Comparison of ENCODE assay signal across 1 cellular context in the genomic region with DNA sequence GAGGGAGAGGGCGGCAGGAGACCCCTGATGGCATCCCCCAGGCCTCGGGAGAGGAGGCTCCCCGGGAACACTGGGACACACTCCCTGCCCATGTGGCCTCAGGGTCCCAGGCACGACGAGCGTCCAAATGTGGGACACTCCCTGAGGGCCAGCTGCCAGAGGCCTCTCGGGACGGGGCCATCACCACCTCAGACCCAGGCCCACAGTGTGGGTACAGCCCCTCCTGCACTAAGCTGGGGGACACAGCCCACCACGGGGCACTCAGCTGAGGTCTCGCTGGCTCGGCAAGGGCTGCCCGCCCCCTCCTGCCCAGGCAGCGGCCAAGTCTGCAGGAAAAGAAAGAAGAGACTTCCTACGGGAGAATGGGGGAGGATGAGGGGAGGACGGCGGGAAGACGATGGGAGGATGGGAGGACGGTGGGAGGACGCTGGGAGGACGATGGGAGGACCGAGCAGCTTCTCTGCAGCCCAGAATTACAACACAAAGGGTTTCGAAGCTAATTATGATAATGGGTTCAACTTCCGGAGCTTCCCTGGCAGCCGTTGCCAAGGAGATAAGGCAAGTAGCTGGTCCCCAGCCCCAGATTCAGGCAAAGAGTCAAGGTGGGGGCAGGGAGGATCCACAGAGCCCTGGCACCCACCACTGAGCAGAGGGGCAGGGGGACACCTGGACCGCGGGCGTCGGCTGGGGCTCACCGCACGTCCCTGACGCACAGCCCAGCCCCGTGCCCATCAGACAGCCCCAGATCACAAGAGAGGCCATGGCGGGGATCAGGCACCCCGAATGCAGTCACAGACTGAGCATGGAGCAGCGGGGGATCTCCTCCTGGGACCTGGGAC.
TF ChIP-seq lines count a peak whose summit lies in the region.

No MANE protein-coding gene starts in this region.

TF ChIP-seq in K562, 482 proteins besides CTCF, POLR2A, EP300 and RAD21 (continued from another document):
- no peak for TF ChIP-seq BRCA1 (IDR thresholded peaks at IDR 0.05)
- TF ChIP-seq BRCA1 (CRISPR knock-in tag; IDR thresholded peaks at IDR 0.05) = no peak
- TF ChIP-seq, protein P1, sequence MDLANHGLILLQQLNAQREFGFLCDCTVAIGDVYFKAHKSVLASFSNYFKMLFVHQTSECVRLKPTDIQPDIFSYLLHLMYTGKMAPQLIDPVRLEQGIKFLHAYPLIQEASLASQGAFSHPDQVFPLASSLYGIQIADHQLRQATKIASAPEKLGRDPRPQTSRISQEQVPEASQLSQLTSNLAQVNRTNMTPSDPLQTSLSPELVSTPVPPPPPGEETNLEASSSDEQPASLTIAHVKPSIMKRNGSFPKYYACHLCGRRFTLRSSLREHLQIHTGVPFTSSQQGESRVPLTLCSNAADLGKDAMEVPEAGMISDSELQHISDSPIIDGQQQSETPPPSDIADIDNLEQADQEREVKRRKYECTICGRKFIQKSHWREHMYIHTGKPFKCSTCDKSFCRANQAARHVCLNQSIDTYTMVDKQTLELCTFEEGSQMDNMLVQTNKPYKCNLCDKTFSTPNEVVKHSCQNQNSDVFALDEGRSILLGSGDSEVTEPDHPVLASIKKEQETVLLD (IDR thresholded peaks at IDR 0.05) = no peak
- TF ChIP-seq CC2D1A (IDR thresholded peaks at IDR 0.05) = no peak
- TF ChIP-seq ELF2 (CRISPR knock-in tag; IDR thresholded peaks at IDR 0.05) = no peak
- TF ChIP-seq, protein P2, sequence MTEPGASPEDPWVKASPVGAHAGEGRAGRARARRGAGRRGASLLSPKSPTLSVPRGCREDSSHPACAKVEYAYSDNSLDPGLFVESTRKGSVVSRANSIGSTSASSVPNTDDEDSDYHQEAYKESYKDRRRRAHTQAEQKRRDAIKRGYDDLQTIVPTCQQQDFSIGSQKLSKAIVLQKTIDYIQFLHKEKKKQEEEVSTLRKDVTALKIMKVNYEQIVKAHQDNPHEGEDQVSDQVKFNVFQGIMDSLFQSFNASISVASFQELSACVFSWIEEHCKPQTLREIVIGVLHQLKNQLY (CRISPR knock-in tag; conservative IDR thresholded peaks at IDR 0.05) = no peak
- TF ChIP-seq THRA (IDR thresholded peaks at IDR 0.05) = no peak
- no peak for TF ChIP-seq SREBF1 (IDR thresholded peaks at IDR 0.05; ENCODE audit: borderline replicate concordance, low read depth, low read length)
- peak; percentile 21; the same call in 1 of the 2 replicates for TF ChIP-seq RFX1 (IDR thresholded peaks at IDR 0.05)
- no peak for TF ChIP-seq ZC3H8 (IDR thresholded peaks at IDR 0.05)
